Comparison of ENCODE assay signal across 8 cellular contexts in the genomic region with DNA sequence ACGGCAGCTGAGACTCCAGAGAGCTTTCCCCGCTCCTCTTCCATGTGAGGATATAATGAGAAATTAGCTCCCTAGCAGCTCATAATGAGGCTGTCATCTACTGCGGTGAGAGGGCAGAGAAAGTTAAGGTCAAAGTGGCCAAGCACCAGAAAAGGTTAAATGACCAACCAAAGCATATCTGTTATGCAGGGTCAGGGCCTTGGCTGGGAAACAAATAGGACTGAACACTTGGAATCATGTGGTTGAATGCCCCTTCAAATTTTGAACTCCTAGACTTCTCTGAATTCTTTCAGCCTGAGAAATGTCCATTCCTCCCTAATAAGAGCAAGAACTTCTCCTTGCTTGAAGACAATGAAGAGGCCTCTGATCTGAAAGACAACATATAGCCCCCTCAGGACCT.
"Had no signal": no experiment of that assay in that cellular context is flagged by ENCODE, and none has a peak within 500 bp of the region (broad histone marks: within the 10 kb centered on the region; RNA-seq: fewer than 3 reads in every experiment).

No MANE protein-coding gene starts in this region.

- DNase-seq: GDM1, GF-D8 had no signal

- H3K4me3 ChIP-seq: GM12878 had no signal

- FAIRE-seq: G401.6, GM12878, GM12891, GM12892, GM18507, GM19239 had no signal

- ATAC-seq: GM12878 had no signal
